ENCODE assay signal across 24 cellular contexts in genomic region chr2:16925145-16925544, GRCh38.
"Had no signal": no experiment of that assay in that cellular context is flagged by ENCODE, and none has a peak within 500 bp of the region (broad histone marks: within the 10 kb centered on the region; RNA-seq: fewer than 3 reads in every experiment).

No MANE protein-coding gene starts in this region.

- H2AFZ ChIP-seq: hepatocyte had no signal

- H3K27me3 ChIP-seq: colonic mucosa, esophagus muscularis mucosa, foreskin keratinocyte, gastroesophageal sphincter, heart left ventricle, hepatocyte, left lung had no signal

- H3K27ac ChIP-seq: colonic mucosa, esophagus muscularis mucosa, foreskin keratinocyte, gastroesophageal sphincter, heart left ventricle, hepatocyte, left lung, lower lobe of right lung had no signal

- H3K4me3 Mint-ChIP-seq: dendritic cell treated with granulocyte-macrophage colony-stimulating factor and Interleukin-4, amounts not matched to agents 40 ng/mL and 50 ng/mL, for 4 days; effector memory CD8-positive, alpha-beta T cell; endodermal cell; immature natural killer cell; memory B cell had no signal

- H3K4me2 ChIP-seq: hepatocyte had no signal

- H3K36me3 Mint-ChIP-seq: immature natural killer cell had no signal

- H3K27me3 Mint-ChIP-seq: dendritic cell treated with granulocyte-macrophage colony-stimulating factor and Interleukin-4, amounts not matched to agents 40 ng/mL and 50 ng/mL, for 4 days; effector memory CD8-positive, alpha-beta T cell; memory B cell had no signal

- H3K27ac Mint-ChIP-seq: dendritic cell treated with granulocyte-macrophage colony-stimulating factor and Interleukin-4, amounts not matched to agents 40 ng/mL and 50 ng/mL, for 4 days; effector memory CD8-positive, alpha-beta T cell; endodermal cell; immature natural killer cell; memory B cell had no signal

- DNase-seq: colonic mucosa; cortex of kidney; effector CD8-positive, alpha-beta T cell; effector memory CD8-positive, alpha-beta T cell; endodermal cell; foreskin keratinocyte; heart left ventricle; hypothalamus; immature natural killer cell; islet precursor cell; kidney; kidney glomerular epithelial cell; left lung; left ventricle myocardium superior; lower lobe of right lung; mesendoderm; midbrain had no signal

- FAIRE-seq: endometrium, frontal cortex, kidney had no signal

- H3K36me3 ChIP-seq: colonic mucosa, esophagus muscularis mucosa, gastroesophageal sphincter, heart left ventricle, left lung, lower lobe of right lung had no signal

- H3K4me1 ChIP-seq: colonic mucosa, esophagus muscularis mucosa, foreskin keratinocyte, gastroesophageal sphincter, heart left ventricle, left lung, lower lobe of right lung had no signal

- H3K4me1 Mint-ChIP-seq: immature natural killer cell had no signal

- H3K9me3 ChIP-seq: colonic mucosa, esophagus muscularis mucosa, gastroesophageal sphincter, lower lobe of right lung had no signal

- H3K79me2 ChIP-seq: hepatocyte had no signal

- H3K4me3 ChIP-seq: colonic mucosa, esophagus muscularis mucosa, gastroesophageal sphincter, heart left ventricle, hepatocyte, left lung, lower lobe of right lung had no signal

- ATAC-seq: effector memory CD8-positive, alpha-beta T cell; foreskin keratinocyte; gastroesophageal sphincter; heart left ventricle; left lung; left ventricle myocardium superior; lower lobe of right lung had no signal
